22 cellular contexts compared by ENCODE assay signal in the genomic region with DNA sequence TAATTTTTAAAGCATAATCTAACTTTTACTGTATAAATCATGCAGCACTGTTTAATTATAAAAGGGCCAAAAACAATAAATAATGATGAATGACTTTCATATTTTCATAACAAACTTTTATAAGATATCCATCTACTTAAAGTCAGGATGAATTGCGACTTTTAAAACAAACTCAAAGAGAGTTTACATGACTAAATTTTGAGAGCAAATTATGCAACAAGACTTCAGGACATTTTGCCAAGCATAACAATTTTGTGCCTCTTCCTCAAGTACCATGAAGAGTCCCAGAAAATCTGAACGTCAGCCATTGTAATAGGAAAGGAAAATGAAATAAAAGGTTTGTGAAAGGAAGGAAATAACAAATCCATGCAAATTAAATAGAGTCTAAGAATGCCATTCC.
"Had no signal": no experiment of that assay in that cellular context is flagged by ENCODE, and none has a peak within 500 bp of the region (broad histone marks: within the 10 kb centered on the region; RNA-seq: fewer than 3 reads in every experiment).

No MANE protein-coding gene starts in this region.

- H3K27ac Mint-ChIP-seq: activated CD4-positive, alpha-beta T cell treated with anti-CD3 and anti-CD28 coated beads, Interleukin-2, amount 10 ng/mL, durations not matched to agents 24 days and 14 days; activated CD8-positive, alpha-beta T cell treated with anti-CD3 and anti-CD28 coated beads, Interleukin-2, amount 10 ng/mL, durations not matched to agents 7 days and 5 days; nephron progenitor cell had no signal

- H3K9me3 Mint-ChIP-seq: activated CD4-positive, alpha-beta T cell treated with anti-CD3 and anti-CD28 coated beads, Interleukin-2, amount 10 ng/mL, durations not matched to agents 24 days and 14 days; T-cell had no signal

- DNase-seq: activated CD8-positive, alpha-beta T cell treated with anti-CD3 and anti-CD28 coated beads, Interleukin-2, amount 10 ng/mL, durations not matched to agents 7 days and 5 days; activated T-cell treated with anti-CD3 and anti-CD28 coated beads, Interleukin-2, amount 50 U/mL, for 48 hours; cortex of kidney; hypothalamus; kidney; nephron progenitor cell; occipital lobe; retina; stimulated activated CD4-positive, alpha-beta T cell treated with anti-CD3 and anti-CD28 coated beads, Interleukin-12 subunit alpha, Interleukin-12 subunit beta, amount 100 ng/mL, for 4 hours; stimulated activated CD4-positive, alpha-beta T cell treated with anti-CD3 and anti-CD28 coated beads, Interleukin-1b, Interleukin-23, amount 100 ng/mL, for 48 hours; stimulated activated CD8-positive, alpha-beta memory T cell treated with anti-CD3 and anti-CD28 coated beads, Interleukin-4, amount 100 ng/mL, for 48 hours; stimulated activated naive CD4-positive, alpha-beta T cell treated with Interleukin-2 at 50 U/mL for 16 hours; T-cell; transverse colon; uterus had no signal

- H3K27ac ChIP-seq: suprapubic skin, transverse colon, uterus had no signal

- H3K9me3 ChIP-seq: suprapubic skin, transverse colon, uterus had no signal

- H3K36me3 ChIP-seq: uterus had no signal

- H3K4me3 Mint-ChIP-seq: activated CD4-positive, alpha-beta T cell treated with anti-CD3 and anti-CD28 coated beads, Interleukin-2, amount 10 ng/mL, durations not matched to agents 24 days and 14 days; activated CD8-positive, alpha-beta T cell treated with anti-CD3 and anti-CD28 coated beads, Interleukin-2, amount 10 ng/mL, durations not matched to agents 7 days and 5 days; nephron progenitor cell; T-cell had no signal

- H3K27me3 ChIP-seq: ascending aorta, suprapubic skin, transverse colon, uterus had no signal

- H3K4me3 ChIP-seq: ascending aorta, lung, suprapubic skin, transverse colon, uterus had no signal

- H3K27me3 Mint-ChIP-seq: activated CD4-positive, alpha-beta T cell treated with anti-CD3 and anti-CD28 coated beads, Interleukin-2, amount 10 ng/mL, durations not matched to agents 24 days and 14 days; T-cell had no signal

- ATAC-seq: activated CD8-positive, alpha-beta T cell treated with anti-CD3 and anti-CD28 coated beads, Interleukin-2, amount 10 ng/mL, durations not matched to agents 7 days and 5 days; esophagus mucosa; left lobe of liver; SK-N-SH treated with all-trans-retinoic acid at 6 μM for 48 hours; T-cell had no signal
